Comparison of ENCODE assay signal across 33 cellular contexts in genomic region chr19:50784710-50785109, GRCh38. TPM values are rescaled to one million over a fixed set of nuclear protein-coding genes. Genes with fewer than 3 reads are reported as not detected.
"Had no signal": no experiment of that assay in that cellular context is flagged by ENCODE, and none has a peak within 500 bp of the region (broad histone marks: within the 10 kb centered on the region; RNA-seq: fewer than 3 reads in every experiment).

No MANE protein-coding gene starts in this region.

- H3K36me3 Mint-ChIP-seq: activated naive CD8-positive, alpha-beta T cell had no signal

- H3K9me3 ChIP-seq: esophagus muscularis mucosa, gastrocnemius medialis, heart left ventricle had no signal

- DNase-seq: activated CD4-positive, alpha-beta memory T cell treated with anti-CD3 and anti-CD28 coated beads, Interleukin-2, amount 10 ng/mL, durations not matched to agents 7 days and 5 days; activated CD4-positive, alpha-beta T cell treated with anti-CD3 and anti-CD28 coated beads for 36 hours; activated CD4-positive, alpha-beta T cell treated with anti-CD3 and anti-CD28 coated beads, Interleukin-2, amount 10 ng/mL, durations not matched to agents 24 days and 14 days; activated CD4-positive, alpha-beta T cell treated with anti-CD3 and anti-CD28 coated beads, Interleukin-2, amount 50 U/mL, for 4 hours; activated CD4-positive, CD25-positive, alpha-beta regulatory T cell; activated CD4-positive, CD25-positive, alpha-beta regulatory T cell treated with anti-CD3 and anti-CD28 coated beads, Interleukin-2, amount 50 U/mL, for 72 hours; activated CD8-positive, alpha-beta memory T cell treated with anti-CD3 and anti-CD28 coated beads, Interleukin-2, amount 50 U/mL, for 48 hours; activated effector memory CD4-positive, alpha-beta T cell treated with Interleukin-2 at 50 U/mL for 16 hours; activated gamma-delta T cell treated with Interleukin-2 at 50 U/mL for 16 hours; activated naive CD4-positive, alpha-beta T cell treated with anti-CD3 and anti-CD28 coated beads, Interleukin-2, amount 50 U/mL, for 16 hours; activated naive CD4-positive, alpha-beta T cell treated with Interleukin-2 at 50 U/mL for 16 hours; amniotic stem cell; anterior cingulate cortex; brain microvascular endothelial cell; effector CD4-positive, alpha-beta T cell; effector memory CD8-positive, alpha-beta T cell; erythroblast; foreskin keratinocyte; gastrocnemius medialis; glutamatergic neuron; heart left ventricle; T-helper 1 cell; T-helper 2 cell had no signal

- H3K4me3 ChIP-seq: coronary artery, esophagus muscularis mucosa, gastrocnemius medialis, heart left ventricle had no signal

- H3K4me1 ChIP-seq: foreskin keratinocyte, gastrocnemius medialis had no signal

- ATAC-seq: activated T-helper 17 cell treated with anti-CD3 and anti-CD28 coated beads, Interleukin-2, amount 50 U/mL, for 72 hours; effector memory CD8-positive, alpha-beta T cell; foreskin keratinocyte; gastrocnemius medialis; heart left ventricle had no signal

- H3K4me3 Mint-ChIP-seq: activated CD4-positive, alpha-beta memory T cell treated with anti-CD3 and anti-CD28 coated beads, Interleukin-2, amount 10 ng/mL, durations not matched to agents 7 days and 5 days; activated CD4-positive, alpha-beta T cell treated with anti-CD3 and anti-CD28 coated beads for 36 hours; activated CD4-positive, alpha-beta T cell treated with anti-CD3 and anti-CD28 coated beads, Interleukin-2, amount 10 ng/mL, durations not matched to agents 24 days and 14 days; activated naive CD8-positive, alpha-beta T cell; activated T-helper 17 cell treated with anti-CD3 and anti-CD28 coated beads, Interleukin-2, amount 50 U/mL, for 72 hours; central memory CD8-positive, alpha-beta T cell; dendritic cell treated with granulocyte-macrophage colony-stimulating factor and Interleukin-4, amounts not matched to agents 40 ng/mL and 50 ng/mL, for 4 days had no signal

- H3K27ac ChIP-seq: brain microvascular endothelial cell, coronary artery, esophagus muscularis mucosa, foreskin keratinocyte, gastrocnemius medialis, heart left ventricle had no signal

- H3K36me3 ChIP-seq: brain microvascular endothelial cell, esophagus muscularis mucosa, gastrocnemius medialis, heart left ventricle had no signal

- H3K4me1 Mint-ChIP-seq: activated T-helper 17 cell treated with anti-CD3 and anti-CD28 coated beads, Interleukin-2, amount 50 U/mL, for 72 hours; central memory CD8-positive, alpha-beta T cell had no signal

- H3K27ac Mint-ChIP-seq: activated CD4-positive, alpha-beta memory T cell treated with anti-CD3 and anti-CD28 coated beads, Interleukin-2, amount 10 ng/mL, durations not matched to agents 7 days and 5 days; activated CD4-positive, alpha-beta T cell treated with anti-CD3 and anti-CD28 coated beads for 36 hours; activated CD4-positive, alpha-beta T cell treated with anti-CD3 and anti-CD28 coated beads, Interleukin-2, amount 10 ng/mL, durations not matched to agents 24 days and 14 days; activated naive CD8-positive, alpha-beta T cell; activated T-helper 17 cell treated with anti-CD3 and anti-CD28 coated beads, Interleukin-2, amount 50 U/mL, for 72 hours; dendritic cell treated with granulocyte-macrophage colony-stimulating factor and Interleukin-4, amounts not matched to agents 40 ng/mL and 50 ng/mL, for 4 days had no signal

- H3K9me3 Mint-ChIP-seq: activated CD4-positive, alpha-beta memory T cell treated with anti-CD3 and anti-CD28 coated beads, Interleukin-2, amount 10 ng/mL, durations not matched to agents 7 days and 5 days; activated CD4-positive, alpha-beta T cell treated with anti-CD3 and anti-CD28 coated beads, Interleukin-2, amount 10 ng/mL, durations not matched to agents 24 days and 14 days; activated T-helper 17 cell treated with anti-CD3 and anti-CD28 coated beads, Interleukin-2, amount 50 U/mL, for 72 hours; central memory CD8-positive, alpha-beta T cell; dendritic cell treated with granulocyte-macrophage colony-stimulating factor and Interleukin-4, amounts not matched to agents 40 ng/mL and 50 ng/mL, for 4 days; effector memory CD8-positive, alpha-beta T cell had no signal

RNA-seq across cellular contexts. Expression of gene ACP4, which starts 5.5 kb away (rescaled TPM):
- total RNA-seq: activated CD4-positive, alpha-beta memory T cell treated with anti-CD3 and anti-CD28 coated beads, Interleukin-2, amount 10 ng/mL, durations not matched to agents 7 days and 5 days; activated CD4-positive, alpha-beta T cell treated with anti-CD3 and anti-CD28 coated beads for 36 hours; activated CD4-positive, alpha-beta T cell treated with anti-CD3 and anti-CD28 coated beads, Interleukin-2, amount 10 ng/mL, durations not matched to agents 24 days and 14 days; activated T-helper 17 cell treated with anti-CD3 and anti-CD28 coated beads, Interleukin-2, amount 50 U/mL, for 72 hours; astrocyte; bronchial epithelial cell; cardiac septum; cerebellum; esophagus muscularis mucosa; foreskin keratinocyte; gastrocnemius medialis; heart left ventricle had no signal

RNA-seq across cellular contexts. Expression of gene GPR32, which starts 14.4 kb away (rescaled TPM):
- total RNA-seq: activated CD4-positive, alpha-beta memory T cell treated with anti-CD3 and anti-CD28 coated beads, Interleukin-2, amount 10 ng/mL, durations not matched to agents 7 days and 5 days; activated CD4-positive, alpha-beta T cell treated with anti-CD3 and anti-CD28 coated beads for 36 hours; activated CD4-positive, alpha-beta T cell treated with anti-CD3 and anti-CD28 coated beads, Interleukin-2, amount 10 ng/mL, durations not matched to agents 24 days and 14 days; activated T-helper 17 cell treated with anti-CD3 and anti-CD28 coated beads, Interleukin-2, amount 50 U/mL, for 72 hours; astrocyte; bronchial epithelial cell; cardiac septum; cerebellum; esophagus muscularis mucosa; foreskin keratinocyte; gastrocnemius medialis; heart left ventricle had no signal

RNA-seq across cellular contexts. Expression of gene KLK1, which starts 38.9 kb away (rescaled TPM):
- total RNA-seq: astrocyte, bronchial epithelial cell, cardiac septum, cerebellum, esophagus muscularis mucosa had no signal

RNA-seq across cellular contexts. Expression of gene KLK15, which starts 48.7 kb away (rescaled TPM):
- total RNA-seq: activated CD4-positive, alpha-beta memory T cell treated with anti-CD3 and anti-CD28 coated beads, Interleukin-2, amount 10 ng/mL, durations not matched to agents 7 days and 5 days; activated CD4-positive, alpha-beta T cell treated with anti-CD3 and anti-CD28 coated beads for 36 hours; activated CD4-positive, alpha-beta T cell treated with anti-CD3 and anti-CD28 coated beads, Interleukin-2, amount 10 ng/mL, durations not matched to agents 24 days and 14 days; activated T-helper 17 cell treated with anti-CD3 and anti-CD28 coated beads, Interleukin-2, amount 50 U/mL, for 72 hours; astrocyte; bronchial epithelial cell; cardiac septum; cerebellum; esophagus muscularis mucosa; foreskin keratinocyte; gastrocnemius medialis; heart left ventricle had no signal
